In genomic region chr10:60311821-60312220, GRCh38 we compare ENCODE assay signal across 21 cellular contexts.
"Had no signal": no experiment of that assay in that cellular context is flagged by ENCODE, and none has a peak within 500 bp of the region (broad histone marks: within the 10 kb centered on the region; RNA-seq: fewer than 3 reads in every experiment).

No MANE protein-coding gene starts in this region.

- ATAC-seq: Panc1, PC-3 had no signal

- DNase-seq: Karpas-422; KG1; MM.1S; NCI-H1092 treated with DMSO at 0.1 percent for 48 hours; NCI-H1436; NCI-H187; NCI-H2029; NCI-H2081 treated with DMSO at 0.1 percent for 48 hours; NCI-H2171; NCI-H226; NCI-H446; NCI-H510A; NCI-H524 treated with DMSO at 0.1 percent for 48 hours; NCI-H69; NCI-H774; NK-92 treated with Interleukin-12 subunit alpha and Interleukin-12 subunit beta, amount 100 ng/mL, for 24 hours; PC-3; SHP77 had no signal

- H3K27ac ChIP-seq: HL-60, RWPE1 had no signal
